In the genomic region with DNA sequence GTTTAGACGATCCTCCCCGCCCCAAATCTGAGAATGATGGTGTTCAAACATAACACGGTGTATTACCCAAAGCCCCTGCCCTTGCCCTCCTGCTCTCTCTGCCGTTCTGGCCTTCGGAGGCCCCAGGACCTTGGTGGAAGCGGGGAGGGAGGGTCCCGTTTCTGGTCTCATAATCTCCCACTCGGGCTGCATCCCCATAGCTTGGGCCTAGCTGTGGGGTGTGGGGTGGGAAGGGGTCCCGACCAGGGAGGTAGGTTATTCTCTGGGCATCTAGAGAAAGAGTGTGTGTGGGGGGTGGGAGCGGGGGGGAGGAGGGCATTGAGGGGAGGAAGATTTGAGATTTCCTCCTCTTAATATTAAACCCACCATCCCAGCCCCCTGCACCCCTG, we compare ENCODE assay signal across 10 cellular contexts. TPM values are rescaled to one million over a fixed set of nuclear protein-coding genes. Genes with fewer than 3 reads are reported as not detected.
DNase-seq lines count a peak whose midpoint lies in the region; ATAC-seq and TF ChIP-seq lines count a peak whose summit lies in the region.
"Had no signal": no experiment of that assay in that cellular context is flagged by ENCODE, and none has a peak within 500 bp of the region (broad histone marks: within the 10 kb centered on the region; RNA-seq: fewer than 3 reads in every experiment).

No MANE protein-coding gene starts in this region.

- TF ChIP-seq CTCF in nephron progenitor cell (IDR thresholded peaks at IDR 0.05) (no peak), transverse colon (IDR thresholded peaks at IDR 0.05) (no peak)

- H3K9me3 ChIP-seq in esophagus (ENCODE audit: control insufficient read depth in 2 of 2, insufficient read depth in 1 of 2, low read depth in 1 of 2, low read length in 1 of 2) (no peaks in the 10 kb centered on the region), transverse colon (no peaks in the 10 kb centered on the region)
- H3K9me3 ChIP-seq: A549 had no signal

- H3K36me3 ChIP-seq in esophagus (ENCODE audit: control insufficient read depth in 2 of 2, insufficient read depth in 2 of 2, low read length in 1 of 2) (no peaks in the 10 kb centered on the region), transverse colon (no peaks in the 10 kb centered on the region)

- no peaks in the 10 kb centered on the region for H3K27me3 ChIP-seq in esophagus (ENCODE audit: control insufficient read depth in 1 of 2, insufficient read depth in 2 of 2, low read length in 2 of 2)
- peaks cover 72% of the 10 kb centered on the region for H3K27me3 ChIP-seq in transverse colon

- no peaks in the 10 kb centered on the region for H3K36me3 Mint-ChIP-seq in activated naive CD8-positive, alpha-beta T cell
- no peaks in the 10 kb centered on the region for H3K36me3 Mint-ChIP-seq in activated naive CD8-positive, alpha-beta T cell treated with anti-CD3 and anti-CD28 coated beads for 36 hours
- no peaks in the 10 kb centered on the region for H3K36me3 Mint-ChIP-seq in nephron progenitor cell (ENCODE audit: low read depth)
- peaks cover 2% of the 10 kb centered on the region for H3K36me3 Mint-ChIP-seq in activated CD4-positive, alpha-beta T cell treated with anti-CD3 and anti-CD28 coated beads, Interleukin-2, amount 10 ng/mL, durations not matched to agents 24 days and 14 days (ENCODE audit: low read depth)

- TF ChIP-seq POLR2A in transverse colon (IDR thresholded peaks at IDR 0.05), result no peak

- no peak for TF ChIP-seq EP300 in transverse colon (IDR thresholded peaks at IDR 0.05; ENCODE audit: low read depth)

- 41 to 52% methylated on average over 10 of the region's 10 CpGs for WGBS in esophagus, 2 donors
- WGBS in transverse colon (ENCODE audit: low coverage in 1 of 2), 2 donors, result 20 to 30% methylated on average over 1 to 9 of the region's 10 CpGs

- H3K9me3 Mint-ChIP-seq in activated naive CD8-positive, alpha-beta T cell (ENCODE audit: low read depth), result no peaks in the 10 kb centered on the region
- H3K9me3 Mint-ChIP-seq in activated naive CD8-positive, alpha-beta T cell treated with anti-CD3 and anti-CD28 coated beads for 36 hours, result no peaks in the 10 kb centered on the region
- H3K9me3 Mint-ChIP-seq in nephron progenitor cell, result no peaks in the 10 kb centered on the region
- H3K9me3 Mint-ChIP-seq in activated CD4-positive, alpha-beta T cell treated with anti-CD3 and anti-CD28 coated beads, Interleukin-2, amount 10 ng/mL, durations not matched to agents 24 days and 14 days, result no peaks in the 10 kb centered on the region

- no peak overlapping the region for H3K27ac Mint-ChIP-seq in activated naive CD8-positive, alpha-beta T cell
- no peak overlapping the region for H3K27ac Mint-ChIP-seq in activated naive CD8-positive, alpha-beta T cell treated with anti-CD3 and anti-CD28 coated beads for 36 hours
- H3K27ac Mint-ChIP-seq in nephron progenitor cell, result peak overlapping the region; percentile 100
- no peak overlapping the region for H3K27ac Mint-ChIP-seq in activated CD4-positive, alpha-beta T cell treated with anti-CD3 and anti-CD28 coated beads, Interleukin-2, amount 10 ng/mL, durations not matched to agents 24 days and 14 days

- peaks cover 33% of the 10 kb centered on the region for H3K27me3 Mint-ChIP-seq in activated naive CD8-positive, alpha-beta T cell
- H3K27me3 Mint-ChIP-seq in activated naive CD8-positive, alpha-beta T cell treated with anti-CD3 and anti-CD28 coated beads for 36 hours, result peaks cover 91% of the 10 kb centered on the region
- H3K27me3 Mint-ChIP-seq in nephron progenitor cell (ENCODE audit: low read depth, poor library complexity), result peaks cover 5% of the 10 kb centered on the region
- H3K27me3 Mint-ChIP-seq in activated CD4-positive, alpha-beta T cell treated with anti-CD3 and anti-CD28 coated beads, Interleukin-2, amount 10 ng/mL, durations not matched to agents 24 days and 14 days, result peaks cover 76% of the 10 kb centered on the region

- H3K4me3 Mint-ChIP-seq in activated naive CD8-positive, alpha-beta T cell, result peak overlapping the region; percentile 32
- H3K4me3 Mint-ChIP-seq in activated naive CD8-positive, alpha-beta T cell treated with anti-CD3 and anti-CD28 coated beads for 36 hours, result no peak overlapping the region
- peak overlapping the region; percentile 96 for H3K4me3 Mint-ChIP-seq in nephron progenitor cell
- H3K4me3 Mint-ChIP-seq in activated CD4-positive, alpha-beta T cell treated with anti-CD3 and anti-CD28 coated beads, Interleukin-2, amount 10 ng/mL, durations not matched to agents 24 days and 14 days, result no peak overlapping the region

- H3K4me1 Mint-ChIP-seq in activated naive CD8-positive, alpha-beta T cell (ENCODE audit: low read depth), result peaks cover 22% of the 10 kb centered on the region
- H3K4me1 Mint-ChIP-seq in activated naive CD8-positive, alpha-beta T cell treated with anti-CD3 and anti-CD28 coated beads for 36 hours, result peaks cover 16% of the 10 kb centered on the region
- peaks cover 84% of the 10 kb centered on the region for H3K4me1 Mint-ChIP-seq in nephron progenitor cell
- peaks cover 19% of the 10 kb centered on the region for H3K4me1 Mint-ChIP-seq in activated CD4-positive, alpha-beta T cell treated with anti-CD3 and anti-CD28 coated beads, Interleukin-2, amount 10 ng/mL, durations not matched to agents 24 days and 14 days

- H3K4me1 ChIP-seq in esophagus (ENCODE audit: control insufficient read depth in 2 of 2, insufficient read depth in 2 of 2, low read length in 1 of 2) (peaks cover 0 to 3% of the 10 kb centered on the region in 2 donors), transverse colon (peaks cover 4 to 58% (median 16%) of the 10 kb centered on the region in 4 donors)
- H3K4me1 ChIP-seq: A549 had no signal

- intact Hi-C loops in transverse colon (cut with DNase I; ENCODE audit: low total_unique reads), result no loop called here
- intact Hi-C loops in activated CD4-positive, alpha-beta T cell treated with anti-CD3 and anti-CD28 coated beads, Interleukin-2, amount 10 ng/mL, durations not matched to agents 24 days and 14 days (cut with micrococcal nuclease), result loop anchor here (2.0 to 10.0 kb wide), 3 partner anchors 178 to 412 kb away; a partner anchor contains a TSS

- in situ Hi-C loops in transverse colon (cut with MboI; ENCODE audit: low pct_ligation_motif_present in 1 of 4, low pct_unique_long_range_greater_than_20kb in 1 of 4, low sequenced_read_pairs in 3 of 4), result loop anchor here in 3 of 4 donors (10.0 to 25.0 kb wide), 2 partner anchors 170 to 178 kb away; no protein-coding TSS in a partner anchor

- no peak for DNase-seq in activated naive CD8-positive, alpha-beta T cell treated with anti-CD3 and anti-CD28 coated beads for 36 hours
- DNase-seq in nephron progenitor cell (no peak), transverse colon (no peak)
- no peak for DNase-seq in activated CD4-positive, alpha-beta T cell treated with anti-CD3 and anti-CD28 coated beads, Interleukin-2, amount 10 ng/mL, durations not matched to agents 24 days and 14 days
- DNase-seq: NCI-H510A treated with DMSO at 0.1 percent for 48 hours had no signal

- H3K4me3 ChIP-seq in esophagus (ENCODE audit: low read depth in 1 of 2, low read length in 2 of 2) (peak overlapping the region in 1 of 2 donors; percentile 12), transverse colon (peak overlapping the region in 3 of 4 donors; percentile 50 to 67 (median 65))
- H3K4me3 ChIP-seq: A549 had no signal

- no peak for ATAC-seq in GM21723 (IDR thresholded peaks at IDR 0.05; ENCODE audit: unreplicated experiment)
- no peak for ATAC-seq in HG03025 (IDR thresholded peaks at IDR 0.05; ENCODE audit: low FRiP score, unreplicated experiment)
- ATAC-seq: A549 had no signal

- H3K27ac ChIP-seq in esophagus (ENCODE audit: low read depth in 2 of 2, low read length in 1 of 2), result peak overlapping the region; percentile 68 to 72
- peak overlapping the region; percentile 72 to 91 (median 84) for H3K27ac ChIP-seq in transverse colon
- H3K27ac ChIP-seq: A549 had no signal

RNA-seq across cellular contexts. Expression of a gene that starts 2.3 kb away (rescaled TPM):
- total RNA-seq in activated naive CD8-positive, alpha-beta T cell treated with anti-CD3 and anti-CD28 coated beads for 36 hours, result not detected
- under 1 TPM; 0.24 to 0.43 TPM for polyA plus RNA-seq in esophagus
- 1 to 10 TPM in 1 of 4 donors, under 1 TPM in 2, not detected in 1; 0.27 to 4.8 (median 0.75) TPM for total RNA-seq in transverse colon
- total RNA-seq in activated CD4-positive, alpha-beta T cell treated with anti-CD3 and anti-CD28 coated beads, Interleukin-2, amount 10 ng/mL, durations not matched to agents 24 days and 14 days, result not detected in 2 replicates
- polyA plus RNA-seq: A549 had no signal

RNA-seq across cellular contexts. Expression of a gene that starts 55.5 kb away (rescaled TPM):
- total RNA-seq in activated naive CD8-positive, alpha-beta T cell treated with anti-CD3 and anti-CD28 coated beads for 36 hours, result 10 to 100 TPM; 16.6 to 18.1 TPM
- 10 to 100 TPM; 11.5 to 18.8 TPM for polyA plus RNA-seq in esophagus
- 10 to 100 TPM in 2 of 4 donors, 1 to 10 TPM in 2; 2.6 to 18.2 (median 10.6) TPM for total RNA-seq in transverse colon
- 17.3 and 18.2 TPM in 2 replicates for total RNA-seq in activated CD4-positive, alpha-beta T cell treated with anti-CD3 and anti-CD28 coated beads, Interleukin-2, amount 10 ng/mL, durations not matched to agents 24 days and 14 days

Comparison
In these comparisons a context has a peak if more than half of its experiments do, and no peak if none do; other contexts are left out.
1. H3K4me3 Mint-ChIP-seq: peak in activated naive CD8-positive, alpha-beta T cell (single experiment) and nephron progenitor cell (single experiment); none in activated naive CD8-positive, alpha-beta T cell treated with anti-CD3 and anti-CD28 coated beads for 36 hours (single experiment) and activated CD4-positive, alpha-beta T cell treated with anti-CD3 and anti-CD28 coated beads, Interleukin-2, amount 10 ng/mL, durations not matched to agents 24 days and 14 days (single experiment).